In genomic region chr11:5992604-5993251, GRCh38 we compare ENCODE assay signal across 8 cellular contexts. TPM values are rescaled to one million over a fixed set of nuclear protein-coding genes. Genes with fewer than 3 reads are reported as not detected.
DNase-seq lines count a peak whose midpoint lies in the region; TF ChIP-seq lines count a peak whose summit lies in the region.

No MANE protein-coding gene starts in this region.

- H2AFZ ChIP-seq in Karpas-422 (ENCODE audit: low read length), result no peak overlapping the region

- H3K27me3 ChIP-seq in Karpas-422 (ENCODE audit: low read length) (no peaks in the 10 kb centered on the region), vagina (no peaks in the 10 kb centered on the region)

- H3K4me1 Mint-ChIP-seq in osteocyte (ENCODE audit: unreplicated experiment), result no peaks in the 10 kb centered on the region

- no peak overlapping the region for H3K4me3 ChIP-seq in Karpas-422 (ENCODE audit: low read length)
- no peak overlapping the region for H3K4me3 ChIP-seq in vagina

- H3K4me1 ChIP-seq in Karpas-422 (ENCODE audit: low read length) (no peaks in the 10 kb centered on the region), vagina (no peaks in the 10 kb centered on the region)

- no peaks in the 10 kb centered on the region for H3K9me2 ChIP-seq in Karpas-422 (replicated peaks; ENCODE audit: insufficient read depth, low read length)

- peaks cover 3% of the 10 kb centered on the region for H3K27me3 Mint-ChIP-seq in osteocyte (ENCODE audit: unreplicated experiment)

- H3K79me2 ChIP-seq in Karpas-422 (ENCODE audit: low read length), result no peaks in the 10 kb centered on the region

- H3K36me3 Mint-ChIP-seq in osteocyte (ENCODE audit: unreplicated experiment), result no peaks in the 10 kb centered on the region

- TF ChIP-seq POLR2A in vagina (IDR thresholded peaks at IDR 0.05), result no peak

- no peak overlapping the region for H3K4me2 ChIP-seq in Karpas-422 (ENCODE audit: low read depth, low read length, poor library complexity, severe bottlenecking)

- peak; percentile 60 for DNase-seq in NCI-H82 (lab: John Stamatoyannopoulos, UW)
- DNase-seq in NCI-H82 treated with DMSO at 0.1 percent for 48 hours (lab: John Stamatoyannopoulos, UW; ENCODE audit: unreplicated experiment), result no peak
- peak; percentile 48 for DNase-seq in Karpas-422
- DNase-seq in cerebellum (ENCODE audit: low spot score), result peak; percentile 39
- DNase-seq in osteocyte (ENCODE audit: extremely low spot score, unreplicated experiment), result no peak
- no peak for DNase-seq in vagina (ENCODE audit: extremely low spot score in 2 of 2)
- no peak for DNase-seq in COLO668 (lab: John Stamatoyannopoulos, UW; ENCODE audit: unreplicated experiment)
- DNase-seq in T-helper 2 cell, result no peak

- H3K36me3 ChIP-seq in Karpas-422 (ENCODE audit: insufficient read depth, low read length) (no peaks in the 10 kb centered on the region), vagina (no peaks in the 10 kb centered on the region)

- H3K9me3 ChIP-seq in Karpas-422 (ENCODE audit: low read length) (no peaks in the 10 kb centered on the region), vagina (no peaks in the 10 kb centered on the region)

- no peak overlapping the region for H3K9ac ChIP-seq in Karpas-422 (ENCODE audit: low read length)

- no peaks in the 10 kb centered on the region for H4K20me1 ChIP-seq in Karpas-422 (ENCODE audit: insufficient read depth, low read depth, low read length)

- H3K27ac ChIP-seq in Karpas-422 (ENCODE audit: low read length), result no peak overlapping the region
- no peak overlapping the region for H3K27ac ChIP-seq in vagina

- H3K27ac Mint-ChIP-seq in osteocyte (ENCODE audit: unreplicated experiment), result no peak overlapping the region

- no peak overlapping the region for H3K4me3 Mint-ChIP-seq in osteocyte (ENCODE audit: unreplicated experiment)

- TF ChIP-seq CTCF in osteocyte (IDR thresholded peaks at IDR 0.05), result peak; percentile 52
- no peak for TF ChIP-seq CTCF in vagina (IDR thresholded peaks at IDR 0.05)

- intact Hi-C loops in vagina (cut with DNase I), result no loop called here

- no peaks in the 10 kb centered on the region for H3K9me3 Mint-ChIP-seq in osteocyte (ENCODE audit: unreplicated experiment)

RNA-seq across cellular contexts. Expression of gene OR52L1, which starts 5.9 kb away (rescaled TPM):
- not detected in 2 replicates for total RNA-seq in Karpas-422 (2014; rRNA removed; shearing (Covaris generic); ENCODE audit: low replicate concordance)
- total RNA-seq in cerebellum, result not detected
- not detected in 2 replicates for total RNA-seq in osteocyte
- total RNA-seq in vagina, result not detected

RNA-seq across cellular contexts. Expression of gene OR56A4, which starts 14.0 kb away (rescaled TPM):
- not detected in 2 replicates for total RNA-seq in Karpas-422 (2014; rRNA removed; shearing (Covaris generic); ENCODE audit: low replicate concordance)
- total RNA-seq in cerebellum (not detected), osteocyte (0.08 and 0.10 TPM in 2 replicates), vagina (not detected)

RNA-seq across cellular contexts. Expression of gene OR56A5, which starts 24.4 kb away (rescaled TPM):
- total RNA-seq in Karpas-422 (2014; rRNA removed; shearing (Covaris generic); ENCODE audit: low replicate concordance), result not detected in 2 replicates
- not detected for total RNA-seq in cerebellum
- not detected in 2 replicates for total RNA-seq in osteocyte
- total RNA-seq in vagina, result not detected

RNA-seq across cellular contexts. Expression of gene OR56A1, which starts 37.8 kb away (rescaled TPM):
- total RNA-seq in Karpas-422 (2014; rRNA removed; shearing (Covaris generic); ENCODE audit: low replicate concordance), result not detected in 2 replicates
- total RNA-seq in cerebellum (0.27 TPM), osteocyte (not detected in 2 replicates), vagina (not detected)

RNA-seq across cellular contexts. Expression of gene OR56A3, which starts 50.7 kb away (rescaled TPM):
- not detected in 2 replicates for total RNA-seq in Karpas-422 (2014; rRNA removed; shearing (Covaris generic); ENCODE audit: low replicate concordance)
- total RNA-seq in cerebellum, result not detected
- not detected in 2 replicates for total RNA-seq in osteocyte
- not detected for total RNA-seq in vagina

Comparison
In these comparisons a context has a peak if more than half of its experiments do, and no peak if none do; other contexts are left out.
1. DNase-seq: peak in NCI-H82 (single experiment), Karpas-422 (single experiment) and cerebellum (single experiment); none in NCI-H82 treated with DMSO at 0.1 percent for 48 hours (single experiment), osteocyte (single experiment), vagina (0 of 2), COLO668 (single experiment) and T-helper 2 cell (0 of 5).